In the genomic region with DNA sequence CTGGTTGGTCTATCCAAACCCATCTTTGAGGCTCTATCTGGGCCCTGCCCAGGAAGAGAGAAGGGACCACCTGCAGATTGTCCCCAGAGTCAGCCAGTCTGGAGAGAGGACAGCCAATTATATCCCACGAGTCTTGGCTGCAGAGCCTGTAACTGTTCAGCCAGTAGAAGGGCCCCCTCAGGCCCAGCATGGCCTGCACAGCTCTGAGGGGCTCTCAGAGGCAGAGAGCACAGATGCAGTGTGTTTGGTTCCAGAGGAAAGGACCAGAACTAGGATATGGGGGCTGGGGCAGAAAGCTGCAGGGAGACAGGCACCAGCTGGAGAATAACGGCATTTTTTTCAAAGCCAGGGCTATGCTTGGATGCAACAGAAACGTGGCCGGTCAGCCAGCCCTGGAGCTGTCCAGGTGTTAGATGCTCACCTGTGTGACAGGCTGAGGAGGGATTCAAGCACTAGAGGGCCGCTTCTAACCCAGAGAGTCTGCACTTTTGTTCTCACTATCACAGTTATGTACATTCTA, we compare ENCODE assay signal across 19 cellular contexts.
DNase-seq lines count a peak whose midpoint lies in the region; ATAC-seq and TF ChIP-seq lines count a peak whose summit lies in the region.
"Had no signal": no experiment of that assay in that cellular context is flagged by ENCODE, and none has a peak within 500 bp of the region (broad histone marks: within the 10 kb centered on the region; RNA-seq: fewer than 3 reads in every experiment).

No MANE protein-coding gene starts in this region.

- ATAC-seq in aorta (ENCODE audit: low FRiP score) (peak; percentile 20), GM19351 (IDR thresholded peaks at IDR 0.05; ENCODE audit: unreplicated experiment) (no peak)
- ATAC-seq: A549, HepG2 had no signal

- H3K36me3 ChIP-seq in aorta (ENCODE audit: control insufficient read depth in 1 of 2, insufficient read depth in 2 of 2, low read length in 1 of 2): no peaks in the 10 kb centered on the region

- no peaks in the 10 kb centered on the region for H3K4me1 ChIP-seq in aorta (ENCODE audit: control insufficient read depth in 1 of 2, insufficient read depth in 2 of 2, low read length in 2 of 2)
- H3K4me1 ChIP-seq: A549 had no signal

- peak; percentile 37 for DNase-seq in NCI-H345 (lab: John Stamatoyannopoulos, UW)
- no peak for DNase-seq in NCI-H345 treated with DMSO at 0.1 percent for 48 hours (lab: John Stamatoyannopoulos, UW; ENCODE audit: unreplicated experiment)
- DNase-seq in left kidney (ENCODE audit: low read depth, low spot score): peak; percentile 68
- no peak for DNase-seq in aorta
- DNase-seq in A172 (ENCODE audit: low spot score): no peak
- no peak for DNase-seq in head of caudate nucleus
- DNase-seq: C1 segment of cervical spinal cord; CD8-positive, alpha-beta memory T cell; DND-41; KG1; MV-4-11; NCI-H187 treated with DMSO at 0.1 percent for 48 hours; NCI-H82; SHP77 had no signal

- intact Hi-C loops in aorta (cut with DNase I): no loop called here
- intact Hi-C loops in head of caudate nucleus (cut with DNase I): no loop called here

- no peak overlapping the region for H3K27ac ChIP-seq in VCaP
- no peak overlapping the region for H3K27ac ChIP-seq in aorta (ENCODE audit: low read depth in 1 of 2, low read length in 2 of 2)
- H3K27ac ChIP-seq: A549, SK-N-MC had no signal

- WGBS in aorta, 2 donors: 59 to 60% methylated on average over 5 of the region's 5 CpGs

- H3K27me3 ChIP-seq in aorta (ENCODE audit: control insufficient read depth in 1 of 2, insufficient read depth in 2 of 2, low read length in 1 of 2): no peaks in the 10 kb centered on the region

- no peaks in the 10 kb centered on the region for H3K9me3 ChIP-seq in aorta (ENCODE audit: control insufficient read depth, low read length)
- H3K9me3 ChIP-seq: A549 had no signal

- 0 out of 2 replicates have a peak, but pooled peaks have one; percentile 11 for TF ChIP-seq CTCF in VCaP (conservative IDR thresholded peaks at IDR 0.05)

- H3K4me3 ChIP-seq in aorta (ENCODE audit: low read length in 2 of 2): no peak overlapping the region
- H3K4me3 ChIP-seq: A549, SK-N-MC had no signal

Comparison
In these comparisons a context has a peak if more than half of its experiments do, and no peak if none do; other contexts are left out.
1. DNase-seq: peak in NCI-H345 (single experiment) and left kidney (single experiment); none in NCI-H345 treated with DMSO at 0.1 percent for 48 hours (single experiment), aorta (0 of 2), A172 (single experiment) and head of caudate nucleus (0 of 42).